ENCODE assay signal across 30 cellular contexts in genomic region chr11:75096456-75097172, GRCh38. TPM values are rescaled to one million over a fixed set of nuclear protein-coding genes. Genes with fewer than 3 reads are reported as not detected.
"Had no signal": no experiment of that assay in that cellular context is flagged by ENCODE, and none has a peak within 500 bp of the region (broad histone marks: within the 10 kb centered on the region; RNA-seq: fewer than 3 reads in every experiment).

OR2AT4 (minus strand) TSS chr11:75096876.

- H3K9me3 ChIP-seq: pancreas, prostate gland, sigmoid colon, testis, thyroid gland, transverse colon, upper lobe of left lung had no signal

- ATAC-seq: mucosa of descending colon; naive thymus-derived CD4-positive, alpha-beta T cell; natural killer cell treated with Interleukin-12 subunit alpha and Interleukin-12 subunit beta and Interleukin-15 and Interleukin-18, amount 100 ng/mL, for 72 hours; pancreas; right cardiac atrium; stimulated activated memory B cell treated with anti-CD40 and anti-IgM and Interleukin-4, amounts not matched to agents 10 μg/mL and 1 μg/mL and 100 μg/mL, for 72 hours had no signal

- H3K36me3 ChIP-seq: left ventricle myocardium inferior, pancreas, prostate gland, sigmoid colon, spleen, stomach, thyroid gland, transverse colon, upper lobe of left lung had no signal

- H3K36me3 Mint-ChIP-seq: immature natural killer cell; natural killer cell treated with Interleukin-12 subunit alpha and Interleukin-12 subunit beta and Interleukin-15 and Interleukin-18, amount 100 ng/mL, for 72 hours; stimulated activated memory B cell treated with anti-CD40 and anti-IgM and Interleukin-4, amounts not matched to agents 10 μg/mL and 1 μg/mL and 100 μg/mL, for 72 hours had no signal

- H3K27me3 ChIP-seq: pancreas, sigmoid colon, testis, thyroid gland, upper lobe of left lung had no signal

- H3K27ac Mint-ChIP-seq: immature natural killer cell; natural killer cell treated with Interleukin-12 subunit alpha and Interleukin-12 subunit beta and Interleukin-15 and Interleukin-18, amount 100 ng/mL, for 72 hours; stimulated activated memory B cell treated with anti-CD40 and anti-IgM and Interleukin-4, amounts not matched to agents 10 μg/mL and 1 μg/mL and 100 μg/mL, for 72 hours had no signal

- H3K4me1 Mint-ChIP-seq: immature natural killer cell had no signal

- H3K4me1 ChIP-seq: left ventricle myocardium inferior, pancreas, prostate gland, sigmoid colon, stomach, thyroid gland, transverse colon, upper lobe of left lung had no signal

- H3K9me3 Mint-ChIP-seq: natural killer cell treated with Interleukin-12 subunit alpha and Interleukin-12 subunit beta and Interleukin-15 and Interleukin-18, amount 100 ng/mL, for 72 hours had no signal

- H3K27ac ChIP-seq: left ventricle myocardium inferior, pancreas, prostate gland, sigmoid colon, spleen, stomach, testis, thyroid gland, transverse colon, upper lobe of left lung had no signal

- DNase-seq: hypothalamus; immature natural killer cell; left ventricle myocardium inferior; midbrain; mucosa of descending colon; naive thymus-derived CD4-positive, alpha-beta T cell; nucleus accumbens; pancreas; posterior cingulate gyrus; retina; right cardiac atrium; sigmoid colon; small intestine; spleen; stimulated activated CD4-positive, alpha-beta T cell treated with anti-CD3 and anti-CD28 coated beads, Interleukin-4, amount 100 ng/mL, for 24 hours; stimulated activated naive CD4-positive, alpha-beta T cell treated with Interleukin-2 at 50 U/mL for 16 hours; stomach; testis; thyroid gland; transverse colon; upper lobe of left lung had no signal

- H3K4me3 ChIP-seq: left ventricle myocardium inferior, lung, mucosa of descending colon, pancreas, prostate gland, sigmoid colon, spleen, stomach, thyroid gland, transverse colon, upper lobe of left lung had no signal

- H3K4me3 Mint-ChIP-seq: immature natural killer cell; naive thymus-derived CD4-positive, alpha-beta T cell; natural killer cell treated with Interleukin-12 subunit alpha and Interleukin-12 subunit beta and Interleukin-15 and Interleukin-18, amount 100 ng/mL, for 72 hours; stimulated activated memory B cell treated with anti-CD40 and anti-IgM and Interleukin-4, amounts not matched to agents 10 μg/mL and 1 μg/mL and 100 μg/mL, for 72 hours had no signal

RNA-seq across cellular contexts. Expression of gene OR2AT4, which starts in this region (rescaled TPM):
- total RNA-seq: kidney epithelial cell; left ventricle myocardium inferior; lower leg skin; lung; mesenteric fat pad; mucosa of descending colon; myocyte; naive thymus-derived CD4-positive, alpha-beta T cell; natural killer cell treated with Interleukin-12 subunit alpha and Interleukin-12 subunit beta and Interleukin-15 and Interleukin-18, amount 100 ng/mL, for 72 hours; osteoblast; pancreas; right cardiac atrium; sigmoid colon; spleen; stomach; thyroid gland; transverse colon; upper lobe of left lung had no signal
